ENCODE assay signal across 8 cellular contexts in the genomic region with DNA sequence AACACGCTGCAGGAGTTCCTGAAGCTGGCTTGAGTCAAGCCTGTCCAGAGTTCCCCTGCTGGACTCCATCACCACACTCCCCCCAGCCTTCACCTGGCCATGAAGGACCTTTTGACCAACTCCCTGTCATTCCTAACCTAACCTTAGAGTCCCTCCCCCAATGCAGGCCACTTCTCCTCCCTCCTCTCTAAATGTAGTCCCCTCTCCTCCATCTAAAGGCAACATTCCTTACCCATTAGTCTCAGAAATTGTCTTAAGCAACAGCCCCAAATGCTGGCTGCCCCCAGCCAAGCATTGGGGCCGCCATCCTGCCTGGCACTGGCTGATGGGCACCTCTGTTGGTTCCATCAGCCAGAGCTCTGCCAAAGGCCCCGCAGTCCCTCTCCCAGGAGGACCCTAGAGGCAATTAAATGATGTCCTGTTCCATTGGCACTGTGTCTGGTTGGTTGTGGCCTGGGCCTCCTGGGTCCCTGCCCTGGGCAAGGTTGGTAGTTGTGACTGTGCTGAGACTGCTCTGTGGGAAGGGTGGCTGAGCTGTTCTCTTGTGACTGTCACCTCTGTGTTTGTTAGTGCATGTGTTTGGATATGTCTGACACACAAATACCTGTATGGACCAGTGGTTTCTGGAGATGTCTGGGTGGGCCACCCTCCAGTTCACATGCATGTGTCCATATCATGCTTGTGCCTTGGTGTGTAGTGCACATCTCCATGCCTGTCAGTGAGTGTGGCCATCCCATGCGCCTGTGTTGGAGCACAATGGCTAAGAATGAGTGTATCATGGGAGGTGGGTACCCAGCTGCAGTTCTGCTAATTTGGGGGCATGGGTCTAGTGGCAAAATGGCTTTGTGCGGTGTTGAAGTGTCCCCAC. TPM values are rescaled to one million over a fixed set of nuclear protein-coding genes. Genes with fewer than 3 reads are reported as not detected.
DNase-seq lines count a peak whose midpoint lies in the region; FAIRE-seq and TF ChIP-seq lines count a peak whose summit lies in the region.

No MANE protein-coding gene starts in this region.

- peak overlapping the region; percentile 24 for H3K9ac ChIP-seq in rectal smooth muscle tissue (ENCODE audit: low read length)

- H3K4me1 ChIP-seq in Peyer's patch (peaks cover 17 to 81% (median 58%) of the 10 kb centered on the region in 4 donors), rectal smooth muscle tissue (ENCODE audit: control insufficient read depth, insufficient read depth, low read length) (peaks cover 7% of the 10 kb centered on the region)

- DNase-seq in GM12892 (ENCODE audit: insufficient read length) (no peak), Peyer's patch (no peak), epithelial cell of prostate (ENCODE audit: low read depth, low spot score) (no peak), NCI-H524 treated with DMSO at 0.1 percent for 48 hours (lab: John Stamatoyannopoulos, UW) (no peak), kidney tubule cell (ENCODE audit: low spot score) (no peak), NCI-H1694 (lab: John Stamatoyannopoulos, UW) (no peak)
- DNase-seq in central memory CD4-positive, alpha-beta T cell: no peak

- no peak for FAIRE-seq in GM12892 (lab: Jason Lieb, UNC)

- H3K27ac ChIP-seq in Peyer's patch: peak overlapping the region; percentile 92 to 96 (median 94)
- peak overlapping the region; percentile 98 for H3K27ac ChIP-seq in epithelial cell of prostate
- no peak overlapping the region for H3K27ac ChIP-seq in rectal smooth muscle tissue (ENCODE audit: low read depth, low read length)

- H3K27me3 ChIP-seq in Peyer's patch (no peaks in the 10 kb centered on the region), rectal smooth muscle tissue (ENCODE audit: control insufficient read depth, insufficient read depth, low read length) (no peaks in the 10 kb centered on the region)

- TF ChIP-seq POLR2A in GM12892 (IDR thresholded peaks at IDR 0.05; ENCODE audit: low read depth, low read length) (peak; percentile 39; the same call in 1 of the 2 replicates), Peyer's patch (IDR thresholded peaks at IDR 0.05) (no peak)

- no peak for TF ChIP-seq CTCF in Peyer's patch (IDR thresholded peaks at IDR 0.05)

- H3K36me3 ChIP-seq in Peyer's patch (peaks cover 0 to 8% (median 0%) of the 10 kb centered on the region in 3 donors), rectal smooth muscle tissue (ENCODE audit: control insufficient read depth, insufficient read depth, low read length) (peaks cover 3% of the 10 kb centered on the region)

- H3K4me3 ChIP-seq in Peyer's patch: peak overlapping the region in 3 of 4 donors; percentile 72 to 85 (median 73)
- peak overlapping the region; percentile 75 for H3K4me3 ChIP-seq in rectal smooth muscle tissue (ENCODE audit: low read length)

- no peaks in the 10 kb centered on the region for H3K9me3 ChIP-seq in Peyer's patch

RNA-seq across cellular contexts. Expression of gene SH3BGRL3, which starts 1.4 kb away (rescaled TPM):
- polyA plus RNA-seq in GM12892 (2012; ENCODE audit: missing spikeins): 57.0 TPM
- 10 to 100 TPM; 62.7 to 91.8 (median 89.6) TPM for total RNA-seq in Peyer's patch

RNA-seq across cellular contexts. Expression of gene UBXN11, which starts 25.1 kb away (rescaled TPM):
- 13.1 TPM for polyA plus RNA-seq in GM12892 (2012; ENCODE audit: missing spikeins)
- 10 to 100 TPM in 3 of 4 donors, 1 to 10 TPM in 1; 3.9 to 68.5 (median 18.2) TPM for total RNA-seq in Peyer's patch

RNA-seq across cellular contexts. Expression of gene CD52, which starts 36.4 kb away (rescaled TPM):
- 952 TPM for polyA plus RNA-seq in GM12892 (2012; ENCODE audit: missing spikeins)
- 100 to 1,000 TPM in 1 of 4 donors, 10 to 100 TPM in 1, 1 to 10 TPM in 2; 4.7 to 135 (median 13.6) TPM for total RNA-seq in Peyer's patch

RNA-seq across cellular contexts. Expression of gene CEP85, which starts 47.3 kb away (rescaled TPM):
- polyA plus RNA-seq in GM12892 (2012; ENCODE audit: missing spikeins): 14.7 TPM
- total RNA-seq in Peyer's patch: 10 to 100 TPM; 11.0 to 32.2 (median 12.9) TPM
